ENCODE assay signal across 14 cellular contexts in genomic region chr20:20520776-20521175, GRCh38.
DNase-seq lines count a peak whose midpoint lies in the region; ATAC-seq and TF ChIP-seq lines count a peak whose summit lies in the region.
"Had no signal": no experiment of that assay in that cellular context is flagged by ENCODE, and none has a peak within 500 bp of the region (broad histone marks: within the 10 kb centered on the region; RNA-seq: fewer than 3 reads in every experiment).

No MANE protein-coding gene starts in this region.

- CTCF ChIA-PET in OCI-LY7 (lab: Charles Lee; ENCODE audit: unreplicated experiment) = no interaction called here

- no peaks in the 10 kb centered on the region for H3K9me3 ChIP-seq in OCI-LY7 (ENCODE audit: low read length)

- no peaks in the 10 kb centered on the region for H3K4me1 ChIP-seq in OCI-LY7 (ENCODE audit: insufficient read depth, low read length, poor library complexity, severe bottlenecking)

- BruUV-seq in OCI-LY7 (replicated peaks; lab: Mats Ljungman, UMichigan) = no TSS peak

- POLR2A ChIA-PET in OCI-LY7 (lab: Charles Lee) = no interaction called here

- H3K4me3 ChIP-seq in OCI-LY7 (ENCODE audit: low read depth, low read length, poor library complexity, severe bottlenecking) = no peak overlapping the region

- ATAC-seq in esophagus mucosa (peak; percentile 92), HG03135 (IDR thresholded peaks at IDR 0.05; ENCODE audit: unreplicated experiment) (no peak), Right ventricle myocardium superior (ENCODE audit: poor library complexity) (no peak)
- ATAC-seq: activated naive CD8-positive, alpha-beta T cell treated with anti-CD3 and anti-CD28 coated beads, Interleukin-2, amount 50 U/mL, for 24 hours had no signal

- no peak for TF ChIP-seq CTCF in OCI-LY7 (conservative IDR thresholded peaks at IDR 0.05; ENCODE audit: low read length)

- no peaks in the 10 kb centered on the region for H3K79me2 ChIP-seq in OCI-LY7 (ENCODE audit: insufficient read depth, low read depth, low read length)

- no peak overlapping the region for H3K4me2 ChIP-seq in OCI-LY7 (ENCODE audit: low read length)

- no peaks in the 10 kb centered on the region for H3K36me3 ChIP-seq in OCI-LY7 (ENCODE audit: insufficient read depth, low read length)

- H2AFZ ChIP-seq in OCI-LY7 (ENCODE audit: low read length) = no peak overlapping the region

- H4K20me1 ChIP-seq in OCI-LY7 (ENCODE audit: insufficient read depth, low read length) = no peaks in the 10 kb centered on the region

- intact Hi-C loops in OCI-LY7 (cut with micrococcal nuclease; ENCODE audit: unreplicated experiment) (no loop called here), Right ventricle myocardium superior (cut with DNase I) (no loop called here)

- H3K27ac ChIP-seq in OCI-LY7 (ENCODE audit: low read depth, low read length, poor library complexity, severe bottlenecking) = no peak overlapping the region

- DNase-seq in EL = peak; percentile 54
- peak; percentile 94 for DNase-seq in M059J (ENCODE audit: low read depth)
- DNase-seq in non-pigmented ciliary epithelial cell (ENCODE audit: low read depth) = peak; percentile 13
- DNase-seq in OCI-LY7 (ENCODE audit: low spot score) = no peak
- no peak for DNase-seq in SKM-1 (lab: John Stamatoyannopoulos, UW; ENCODE audit: unreplicated experiment)
- no peak for DNase-seq in Right ventricle myocardium superior
- DNase-seq: activated CD4-positive, CD25-positive, alpha-beta regulatory T cell; activated naive CD8-positive, alpha-beta T cell treated with anti-CD3 and anti-CD28 coated beads, Interleukin-2, amount 50 U/mL, for 24 hours; cortex of kidney; NCI-H1105 treated with DMSO at 0.1 percent for 48 hours; NCI-H510A; OCI-M1 had no signal

- no peaks in the 10 kb centered on the region for H3K9me2 ChIP-seq in OCI-LY7 (ENCODE audit: insufficient read depth, low read length)

Comparison
In these comparisons a context has a peak if more than half of its experiments do, and no peak if none do; other contexts are left out.
1. DNase-seq: peak in EL (single experiment), M059J (single experiment) and non-pigmented ciliary epithelial cell (single experiment); none in OCI-LY7 (single experiment), SKM-1 (single experiment) and Right ventricle myocardium superior (single experiment).